ENCODE assay signal across 8 cellular contexts in the genomic region with DNA sequence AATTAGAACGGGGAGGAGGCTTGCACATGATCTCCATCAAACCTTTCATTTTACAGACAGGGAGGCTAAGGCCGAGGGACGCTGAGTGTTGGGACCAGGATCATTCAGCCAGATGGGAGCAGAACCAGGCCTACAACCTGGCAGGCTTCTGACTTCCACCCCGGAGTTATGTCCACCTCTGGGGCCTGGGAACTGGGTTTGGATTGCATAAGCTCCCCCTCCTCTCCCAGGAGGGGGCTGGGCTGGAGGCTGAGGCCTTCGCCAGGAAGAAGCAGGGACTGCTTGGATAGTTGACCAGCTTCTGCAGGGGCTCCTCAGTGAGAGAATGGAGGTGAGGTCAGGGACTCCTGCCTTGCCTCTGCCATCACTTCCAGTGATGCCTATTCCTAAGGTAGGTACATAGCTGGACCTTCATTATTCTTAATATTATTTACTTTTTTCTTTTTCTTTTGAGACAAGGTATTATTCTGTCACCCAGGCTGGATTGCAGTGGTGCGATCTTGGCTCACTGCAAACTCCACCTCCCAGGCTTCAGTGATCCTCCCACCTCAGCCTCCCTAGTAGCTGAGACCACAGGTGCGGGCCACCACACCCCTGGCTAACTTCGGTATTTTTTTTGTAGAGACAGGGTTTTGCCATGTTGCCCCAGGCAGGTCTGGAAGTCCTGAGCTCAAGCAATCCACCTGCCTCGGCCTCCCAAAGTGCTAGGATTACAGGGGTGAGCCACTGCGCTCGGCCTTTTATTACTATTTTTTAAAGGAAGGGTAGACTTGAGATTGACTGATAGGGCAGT. TPM values are rescaled to one million over a fixed set of nuclear protein-coding genes. Genes with fewer than 3 reads are reported as not detected.
DNase-seq lines count a peak whose midpoint lies in the region; ATAC-seq and TF ChIP-seq lines count a peak whose summit lies in the region.

No MANE protein-coding gene starts in this region.

- no peaks in the 10 kb centered on the region for H3K9me3 Mint-ChIP-seq in activated CD4-positive, alpha-beta T cell treated with anti-CD3 and anti-CD28 coated beads, Interleukin-2, amount 10 ng/mL, durations not matched to agents 7 days and 5 days
- H3K9me3 Mint-ChIP-seq in glutamatergic neuron (ENCODE audit: unreplicated experiment) = no peaks in the 10 kb centered on the region

- ATAC-seq in stimulated activated naive CD8-positive, alpha-beta T cell treated with anti-CD3 and anti-CD28 coated beads, Interleukin-15, Interleukin-2, amounts not matched to agents 100 U/mL and 50 U/mL, for 24 hours = no peak

- peaks cover 17% of the 10 kb centered on the region for H3K36me3 Mint-ChIP-seq in activated CD4-positive, alpha-beta T cell treated with anti-CD3 and anti-CD28 coated beads, Interleukin-2, amount 10 ng/mL, durations not matched to agents 7 days and 5 days (ENCODE audit: low read depth)
- H3K36me3 Mint-ChIP-seq in glutamatergic neuron (ENCODE audit: unreplicated experiment) = no peaks in the 10 kb centered on the region

- H3K4me3 Mint-ChIP-seq in activated CD4-positive, alpha-beta T cell treated with anti-CD3 and anti-CD28 coated beads, Interleukin-2, amount 10 ng/mL, durations not matched to agents 7 days and 5 days = peak overlapping the region; percentile 92
- peak overlapping the region; percentile 86 for H3K4me3 Mint-ChIP-seq in glutamatergic neuron (ENCODE audit: unreplicated experiment)

- H3K27me3 Mint-ChIP-seq in activated CD4-positive, alpha-beta T cell treated with anti-CD3 and anti-CD28 coated beads, Interleukin-2, amount 10 ng/mL, durations not matched to agents 7 days and 5 days = no peaks in the 10 kb centered on the region
- no peaks in the 10 kb centered on the region for H3K27me3 Mint-ChIP-seq in glutamatergic neuron (ENCODE audit: unreplicated experiment)

- H3K27ac Mint-ChIP-seq in activated CD4-positive, alpha-beta T cell treated with anti-CD3 and anti-CD28 coated beads, Interleukin-2, amount 10 ng/mL, durations not matched to agents 7 days and 5 days = peak overlapping the region; percentile 96
- no peak overlapping the region for H3K27ac Mint-ChIP-seq in glutamatergic neuron (ENCODE audit: unreplicated experiment)

- CTCF ChIA-PET in activated CD4-positive, alpha-beta T cell treated with anti-CD3 and anti-CD28 coated beads, Interleukin-2, amount 10 ng/mL, durations not matched to agents 7 days and 5 days (lab: Charles Lee) = interaction anchor here (1.6 kb wide), 1 partner anchor 8 kb away, joined by 6 read pairs; no protein-coding TSS in a partner anchor

- POLR2A ChIA-PET in activated CD4-positive, alpha-beta T cell treated with anti-CD3 and anti-CD28 coated beads, Interleukin-2, amount 10 ng/mL, durations not matched to agents 7 days and 5 days (lab: Charles Lee) = interaction anchor here (0.8 to 1.9 kb wide), 3 partner anchors 88 to 105 kb away, joined by 3 to 5 read pairs (median 3); a partner anchor contains a TSS

- peaks cover 40% of the 10 kb centered on the region for H3K4me1 Mint-ChIP-seq in activated CD4-positive, alpha-beta T cell treated with anti-CD3 and anti-CD28 coated beads, Interleukin-2, amount 10 ng/mL, durations not matched to agents 7 days and 5 days
- peaks cover 2% of the 10 kb centered on the region for H3K4me1 Mint-ChIP-seq in glutamatergic neuron (ENCODE audit: low read depth, unreplicated experiment)

- no peak for TF ChIP-seq CTCF in glutamatergic neuron (IDR thresholded peaks at IDR 0.05; ENCODE audit: partially characterized antibody, unreplicated experiment)

- DNase-seq in activated CD4-positive, alpha-beta T cell treated with anti-CD3 and anti-CD28 coated beads, Interleukin-2, amount 10 ng/mL, durations not matched to agents 7 days and 5 days = no peak
- no peak for DNase-seq in activated CD4-positive, alpha-beta T cell treated with anti-CD3 and anti-CD28 coated beads, Interleukin-2, amount 50 U/mL, for 4 hours
- DNase-seq in RKO (ENCODE audit: low spot score) (peak; percentile 48), glutamatergic neuron (no peak), SIG-M5 treated with dmso at 0.1 percent for 504 hours (lab: John Stamatoyannopoulos, UW; ENCODE audit: unreplicated experiment) (no peak), kidney glomerular epithelial cell (lab: John Stamatoyannopoulos, UW) (no peak), 8988T (no peak)
- DNase-seq in stimulated activated naive CD8-positive, alpha-beta T cell treated with anti-CD3 and anti-CD28 coated beads, Interleukin-15, Interleukin-2, amounts not matched to agents 100 U/mL and 50 U/mL, for 24 hours = peak; percentile 29

RNA-seq across cellular contexts. Expression of a gene that starts 1.3 kb away (rescaled TPM):
- 10 to 100 TPM; 28.1 to 28.9 TPM for total RNA-seq in activated CD4-positive, alpha-beta T cell treated with anti-CD3 and anti-CD28 coated beads, Interleukin-2, amount 10 ng/mL, durations not matched to agents 7 days and 5 days
- total RNA-seq in glutamatergic neuron (ENCODE audit: unreplicated experiment) = 6.1 TPM

Comparison
In these comparisons a context has a peak if more than half of its experiments do, and no peak if none do; other contexts are left out.
1. DNase-seq: peak in RKO (single experiment) and stimulated activated naive CD8-positive, alpha-beta T cell treated with anti-CD3 and anti-CD28 coated beads, Interleukin-15, Interleukin-2, amounts not matched to agents 100 U/mL and 50 U/mL, for 24 hours (single experiment); none in activated CD4-positive, alpha-beta T cell treated with anti-CD3 and anti-CD28 coated beads, Interleukin-2, amount 10 ng/mL, durations not matched to agents 7 days and 5 days (single experiment), activated CD4-positive, alpha-beta T cell treated with anti-CD3 and anti-CD28 coated beads, Interleukin-2, amount 50 U/mL, for 4 hours (0 of 2), glutamatergic neuron (single experiment), SIG-M5 treated with dmso at 0.1 percent for 504 hours (single experiment), kidney glomerular epithelial cell (single experiment) and 8988T (single experiment).